ENCODE assay signal across 17 cellular contexts in the genomic region with DNA sequence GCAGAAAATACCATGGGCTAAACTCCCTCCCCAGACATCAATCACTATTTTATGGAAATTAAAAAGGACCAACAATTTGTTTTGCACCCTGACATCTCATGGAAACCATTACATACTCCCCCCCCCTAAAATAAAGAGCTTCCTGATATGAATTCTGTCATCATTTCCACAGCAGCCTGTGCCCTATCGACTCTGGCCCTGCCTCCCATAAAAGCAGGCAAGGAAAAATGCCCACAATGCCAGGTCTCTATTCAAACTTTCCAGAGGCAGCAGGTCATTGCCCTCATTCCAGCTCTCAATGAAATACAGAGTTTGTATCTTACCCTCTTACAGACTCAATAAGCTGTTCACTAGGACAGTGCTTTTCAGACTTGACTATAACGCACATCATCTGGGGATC.
DNase-seq lines count a peak whose midpoint lies in the region; ATAC-seq, FAIRE-seq and TF ChIP-seq lines count a peak whose summit lies in the region.
"Had no signal": no experiment of that assay in that cellular context is flagged by ENCODE, and none has a peak within 500 bp of the region (broad histone marks: within the 10 kb centered on the region; RNA-seq: fewer than 3 reads in every experiment).

No MANE protein-coding gene starts in this region.

- H3K36me3 ChIP-seq in H1 (ENCODE audit: control insufficient read depth in 2 of 4, insufficient read depth in 4 of 4, low read length in 3 of 4) (no peaks in the 10 kb centered on the region), trophoblast cell (ENCODE audit: control insufficient read depth in 1 of 2, insufficient read depth in 2 of 2, low read length in 2 of 2) (no peaks in the 10 kb centered on the region)
- H3K36me3 ChIP-seq: BLaER1, HAP-1 had no signal

- H2BK12ac ChIP-seq in H1 (ENCODE audit: low read depth, low read length) = peak overlapping the region; percentile 75; the same call in 1 of the 2 replicates
- no peak overlapping the region for H2BK12ac ChIP-seq in trophoblast cell (ENCODE audit: low read length)

- no peak overlapping the region for H3K4ac ChIP-seq in H1 (replicated peaks; ENCODE audit: insufficient read length, low read depth, low read length)
- no peak overlapping the region for H3K4ac ChIP-seq in trophoblast cell (ENCODE audit: low read depth, low read length)

- WGBS in right cardiac atrium = 64% methylated on average over 2 of the region's 2 CpGs
- WGBS in H1 (ENCODE audit: extremely low coverage in 1 of 2, insufficient coverage in 1 of 2, insufficient read length in 1 of 2, insufficient replicate concordance in 2 of 2, low coverage in 1 of 2, low lambda C conversion rate in 2 of 2, missing lambda C conversion rate in 1 of 2), 2 experiments = 96% methylated on average over 2 of the region's 2 CpGs; no CpG with 5 or more reads in 1 of the 2 experiments
- no CpG with 5 or more reads among the region's 2 CpGs for WGBS in trophoblast cell (ENCODE audit: extremely low coverage, insufficient coverage, insufficient read length)

- H3K79me2 ChIP-seq in H1 (ENCODE audit: control insufficient read depth in 1 of 2, insufficient read depth in 2 of 2, low read length in 2 of 2) (no peaks in the 10 kb centered on the region), trophoblast cell (ENCODE audit: control insufficient read depth, insufficient read depth, low read length, poor library complexity) (no peaks in the 10 kb centered on the region)

- no peaks in the 10 kb centered on the region for H3K23me2 ChIP-seq in H1 (ENCODE audit: low read depth, low read length)

- no peak for TF ChIP-seq RAD21 in H1 (IDR thresholded peaks at IDR 0.05 in 1 of 2, conservative IDR thresholded peaks at IDR 0.05 in 1 of 2; ENCODE audit: low read depth in 2 of 2, low read length in 2 of 2)

- H3K4me1 ChIP-seq in right cardiac atrium (ENCODE audit: control insufficient read depth, insufficient read depth, low read length) (peaks cover 1% of the 10 kb centered on the region), H1 (replicated peaks in 1 of 4; ENCODE audit: control insufficient read depth in 3 of 4, insufficient read depth in 4 of 4, low read length in 3 of 4) (peaks cover 0 to 6% (median 0%) of the 10 kb centered on the region in 4 experiments; a peak in 3 of 7 replicates), trophoblast cell (ENCODE audit: control insufficient read depth in 1 of 2, insufficient read depth in 2 of 2, low read length in 2 of 2) (no peaks in the 10 kb centered on the region)
- H3K4me1 ChIP-seq: BLaER1 had no signal

- TF ChIP-seq POLR2A in H1 (IDR thresholded peaks at IDR 0.05; ENCODE audit: control extremely low read depth in 1 of 2, low read depth in 2 of 2, low read length in 2 of 2) = no peak

- H3K79me1 ChIP-seq in H1 (ENCODE audit: low read depth, low read length) (no peaks in the 10 kb centered on the region), trophoblast cell (ENCODE audit: low read length) (no peaks in the 10 kb centered on the region)

- H2AK5ac ChIP-seq in H1 (ENCODE audit: low read depth, low read length) (no peak overlapping the region), trophoblast cell (ENCODE audit: low read length) (no peak overlapping the region)

- intact Hi-C loops in left ventricle myocardium superior (cut with micrococcal nuclease) (loop anchor here (10.0 kb wide), 1 partner anchor 581 kb away; no protein-coding TSS in a partner anchor), right cardiac atrium (cut with DNase I) (no loop called here)

- no peak overlapping the region for H4K91ac ChIP-seq in H1 (replicated peaks; ENCODE audit: insufficient read length, low read length)
- no peak overlapping the region for H4K91ac ChIP-seq in trophoblast cell (ENCODE audit: low read depth, low read length)

- H3K14ac ChIP-seq in H1 (ENCODE audit: insufficient read length) = no peak overlapping the region
- no peak overlapping the region for H3K14ac ChIP-seq in trophoblast cell (ENCODE audit: low read length)

- no peak overlapping the region for H3K56ac ChIP-seq in H1 (replicated peaks; ENCODE audit: insufficient read length, low read depth, low read length)

- H3K27me3 ChIP-seq in right cardiac atrium (ENCODE audit: control insufficient read depth, insufficient read depth) (no peaks in the 10 kb centered on the region), H1 (replicated peaks in 1 of 4; ENCODE audit: control insufficient read depth in 3 of 4, extremely low read depth in 1 of 4, insufficient read depth in 3 of 4, low read length in 3 of 4) (no peaks in the 10 kb centered on the region), trophoblast cell (ENCODE audit: insufficient read depth, low read length) (no peaks in the 10 kb centered on the region)
- H3K27me3 ChIP-seq: BLaER1 had no signal

- CTCF ChIA-PET in H1 (lab: Charles Lee; ENCODE audit: partially characterized antibody) = interaction anchor here (1.0 kb wide), 1 partner anchor 89 kb away, joined by 3 read pairs; no protein-coding TSS in a partner anchor

- H2AFZ ChIP-seq in H1 (ENCODE audit: low read length) (no peak overlapping the region), trophoblast cell (ENCODE audit: insufficient read depth, low read length, poor library complexity) (no peak overlapping the region)

- no peak for FAIRE-seq in H1 (lab: Jason Lieb, UNC)
- FAIRE-seq: GM12891, GM18507 had no signal

- H3K18ac ChIP-seq in H1 (ENCODE audit: extremely low read depth, low read length) (no peak overlapping the region), trophoblast cell (ENCODE audit: low read length) (no peak overlapping the region)

- H3K27ac ChIP-seq in right cardiac atrium (ENCODE audit: low read length) = no peak overlapping the region
- H3K27ac ChIP-seq in H1 (ENCODE audit: low read depth, low read length) = no peak overlapping the region
- no peak overlapping the region for H3K27ac ChIP-seq in trophoblast cell (ENCODE audit: low read depth, low read length)
- H3K27ac ChIP-seq: BLaER1, C4-2B had no signal

- TF ChIP-seq CTCF in H1 (IDR thresholded peaks at IDR 0.05; ENCODE audit: control extremely low read depth in 1 of 3, insufficient read depth in 1 of 3, low read depth in 1 of 3, low read length in 3 of 3) = no peak

- no peak overlapping the region for H2BK20ac ChIP-seq in H1 (ENCODE audit: low read length)

- no peak overlapping the region for H2BK15ac ChIP-seq in H1 (ENCODE audit: low read length)

- H4K20me1 ChIP-seq in H1 (replicated peaks in 1 of 2; ENCODE audit: control insufficient read depth in 1 of 2, insufficient read depth in 2 of 2, low read length in 2 of 2) = no peaks in the 10 kb centered on the region
- H4K20me1 ChIP-seq: BLaER1 had no signal

- POLR2A ChIA-PET in H1 (lab: Charles Lee; ENCODE audit: partially characterized antibody) = no interaction called here

- no peaks in the 10 kb centered on the region for H3K9me3 ChIP-seq in right cardiac atrium (ENCODE audit: control insufficient read depth, low read length)
- H3K9me3 ChIP-seq in H1 (ENCODE audit: insufficient read depth in 2 of 2, low read depth in 1 of 2, low read length in 1 of 2) = no peaks in the 10 kb centered on the region
- H3K9me3 ChIP-seq in trophoblast cell (ENCODE audit: insufficient read depth, low read depth, low read length) = no peaks in the 10 kb centered on the region
- H3K9me3 ChIP-seq: BLaER1, Caco-2, HAP-1 had no signal

- no peak for DNase-seq in left ventricle myocardium superior
- no peak for DNase-seq in right cardiac atrium
- no peak for DNase-seq in H1 (ENCODE audit: low read depth in 1 of 2, low spot score in 2 of 2)
- no peak for DNase-seq in trophoblast cell
- DNase-seq in HuH-7.5 (ENCODE audit: low spot score) = no peak
- DNase-seq in DMS114 treated with DMSO at 0.1 percent for 48 hours (lab: John Stamatoyannopoulos, UW; ENCODE audit: unreplicated experiment) = no peak
- DNase-seq: Caco-2; CD4-positive, CD25-positive, alpha-beta regulatory T cell; CD8-positive, alpha-beta T cell; DMS79 treated with DMSO at 0.1 percent for 48 hours; GF-D8; HFFc6 had no signal

- H2BK5ac ChIP-seq in H1 (ENCODE audit: low read depth, low read length) = no peak overlapping the region
- H2BK5ac ChIP-seq in trophoblast cell (ENCODE audit: low read depth, low read length, poor library complexity) = no peak overlapping the region

- H4K12ac ChIP-seq in trophoblast cell (ENCODE audit: low read depth, low read length) = no peak overlapping the region

- no peak overlapping the region for H4K5ac ChIP-seq in H1 (ENCODE audit: insufficient read length, low read depth, low read length)

- H3K4me3 ChIP-seq in right cardiac atrium (ENCODE audit: low read length) (no peak overlapping the region), H1 (ENCODE audit: extremely low read depth in 1 of 4, insufficient read depth in 2 of 4, low read depth in 3 of 4, low read length in 4 of 4) (no peak overlapping the region), trophoblast cell (ENCODE audit: low read depth, low read length) (no peak overlapping the region)
- H3K4me3 ChIP-seq: BLaER1, HAP-1 had no signal

- peak; percentile 57 for ATAC-seq in left ventricle myocardium superior
- ATAC-seq in right cardiac atrium = no peak
- ATAC-seq: CD8-positive, alpha-beta T cell had no signal

- H4K8ac ChIP-seq in H1 (ENCODE audit: extremely low read depth, insufficient read depth, low read length) = no peak overlapping the region
- no peak overlapping the region for H4K8ac ChIP-seq in trophoblast cell (ENCODE audit: low read depth, low read length)

- H3K9ac ChIP-seq in H1 (replicated peaks in 1 of 4; ENCODE audit: extremely low read depth in 1 of 4, low read depth in 3 of 4, low read length in 3 of 4) = no peak overlapping the region
- no peak overlapping the region for H3K9ac ChIP-seq in trophoblast cell (ENCODE audit: low read length)
- H3K9ac ChIP-seq: BLaER1 had no signal

- H2BK120ac ChIP-seq in H1 (replicated peaks; ENCODE audit: low read depth, low read length) = no peak overlapping the region
- H2BK120ac ChIP-seq in trophoblast cell (ENCODE audit: insufficient read depth, low read length, poor library complexity) = peak overlapping the region; percentile 43

- H3K4me2 ChIP-seq in H1 (ENCODE audit: insufficient read depth in 1 of 2, low read depth in 2 of 2, low read length in 2 of 2) (no peak overlapping the region), trophoblast cell (ENCODE audit: low read length) (no peak overlapping the region)
- H3K4me2 ChIP-seq: BLaER1 had no signal

- no peak overlapping the region for H3K23ac ChIP-seq in H1 (ENCODE audit: insufficient read length)
- no peak overlapping the region for H3K23ac ChIP-seq in trophoblast cell (ENCODE audit: low read length)

- TF ChIP-seq EP300 in H1 (IDR thresholded peaks at IDR 0.05; ENCODE audit: borderline replicate concordance in 1 of 2, low read depth in 2 of 2, low read length in 2 of 2) = no peak

TF ChIP-seq in H1, 55 proteins besides CTCF, POLR2A, EP300 and RAD21 (continues in another document):
- no peak for TF ChIP-seq POLR2AphosphoS5 (IDR thresholded peaks at IDR 0.05; ENCODE audit: low read depth, low read length)
